10 cellular contexts compared by ENCODE assay signal in the genomic region with DNA sequence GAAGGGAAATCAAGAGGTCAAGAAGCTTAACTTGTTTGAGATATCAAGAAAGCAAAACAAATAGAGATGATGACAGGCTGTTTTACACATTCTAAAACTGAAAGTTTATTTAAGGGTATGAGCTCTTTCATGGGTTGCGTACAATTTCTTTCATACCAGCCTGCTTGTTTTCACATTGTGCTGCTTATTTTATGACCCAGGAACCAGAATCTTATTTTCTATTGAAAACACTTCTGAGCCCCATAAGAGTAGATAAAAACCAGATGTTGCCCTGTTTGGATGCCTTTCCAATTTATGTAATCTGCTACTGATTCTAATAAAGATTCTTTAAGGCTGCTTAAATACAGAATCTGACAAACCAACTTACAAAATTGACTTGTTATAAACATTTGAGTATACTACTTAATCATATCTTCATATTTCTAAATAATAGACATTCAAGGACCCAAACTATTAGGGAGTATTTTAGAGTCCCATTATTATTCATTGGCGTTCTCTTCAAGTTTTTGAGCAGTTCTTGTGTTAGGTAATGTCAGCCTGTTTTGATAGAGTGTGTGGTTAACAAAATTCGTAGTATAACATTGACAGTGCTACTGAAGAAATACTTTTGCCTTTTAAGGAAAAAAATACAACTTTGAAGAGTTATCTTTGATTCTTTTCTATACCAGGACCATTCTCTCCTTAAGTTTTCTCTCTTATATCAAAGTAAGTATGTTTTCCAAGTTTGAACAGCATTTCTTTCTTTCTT.
DNase-seq lines count a peak whose midpoint lies in the region; ATAC-seq and TF ChIP-seq lines count a peak whose summit lies in the region.
"Had no signal": no experiment of that assay in that cellular context is flagged by ENCODE, and none has a peak within 500 bp of the region (broad histone marks: within the 10 kb centered on the region; RNA-seq: fewer than 3 reads in every experiment).

No MANE protein-coding gene starts in this region.

- no peaks in the 10 kb centered on the region for H3K9me2 ChIP-seq in GM23248 (ENCODE audit: insufficient read depth)

- H3K79me1 ChIP-seq in mesenchymal stem cell (replicated peaks; ENCODE audit: low read length, poor library complexity, severe bottlenecking) (peaks cover 13% of the 10 kb centered on the region), trophoblast cell (ENCODE audit: low read length) (peaks cover 2% of the 10 kb centered on the region)

- no peak overlapping the region for H3K18ac ChIP-seq in mesenchymal stem cell (ENCODE audit: low read depth in 1 of 2, low read length in 2 of 2)
- H3K18ac ChIP-seq in trophoblast cell (ENCODE audit: low read length): no peak overlapping the region

- H2BK5ac ChIP-seq in mesenchymal stem cell (ENCODE audit: low read depth, low read length, poor library complexity, severe bottlenecking) (no peak overlapping the region), trophoblast cell (ENCODE audit: low read depth, low read length, poor library complexity) (no peak overlapping the region)

- peaks cover 4% of the 10 kb centered on the region for H3K36me3 Mint-ChIP-seq in activated T-helper 17 cell treated with anti-CD3 and anti-CD28 coated beads, Interleukin-2, amount 50 U/mL, for 72 hours (ENCODE audit: low read depth)
- H3K36me3 Mint-ChIP-seq in progenitor cell of endocrine pancreas (ENCODE audit: insufficient read depth): peaks cover 3% of the 10 kb centered on the region

- no peak overlapping the region for H4K8ac ChIP-seq in mesenchymal stem cell (ENCODE audit: low read length)
- no peak overlapping the region for H4K8ac ChIP-seq in trophoblast cell (ENCODE audit: low read depth, low read length)

- H2AFZ ChIP-seq in GM23248 (no peak overlapping the region), mesenchymal stem cell (ENCODE audit: low read depth, low read length) (no peak overlapping the region), trophoblast cell (ENCODE audit: insufficient read depth, low read length, poor library complexity) (no peak overlapping the region)

- H3K27me3 Mint-ChIP-seq in activated T-helper 17 cell treated with anti-CD3 and anti-CD28 coated beads, Interleukin-2, amount 50 U/mL, for 72 hours: no peaks in the 10 kb centered on the region
- H3K27me3 Mint-ChIP-seq in progenitor cell of endocrine pancreas: no peaks in the 10 kb centered on the region

- no peak overlapping the region for H4K12ac ChIP-seq in trophoblast cell (ENCODE audit: low read depth, low read length)

- no peak overlapping the region for H2BK12ac ChIP-seq in mesenchymal stem cell (ENCODE audit: low read length in 2 of 2)
- H2BK12ac ChIP-seq in trophoblast cell (ENCODE audit: low read length): no peak overlapping the region

- H3K36me3 ChIP-seq in GM23248 (ENCODE audit: low read depth): 0 out of 2 replicates have a peak, but pooled peaks cover 4% of the 10 kb centered on the region
- H3K36me3 ChIP-seq in mesenchymal stem cell (ENCODE audit: control insufficient read depth in 1 of 2, insufficient read depth in 2 of 2, low read depth in 1 of 2, low read length in 2 of 2): peaks cover 5 to 14% of the 10 kb centered on the region in 2 experiments
- H3K36me3 ChIP-seq in trophoblast cell (ENCODE audit: control insufficient read depth in 1 of 2, insufficient read depth in 2 of 2, low read length in 2 of 2): peaks cover 3 to 5% of the 10 kb centered on the region in 2 experiments

- H2BK120ac ChIP-seq in mesenchymal stem cell (ENCODE audit: low read depth, low read length): no peak overlapping the region
- no peak overlapping the region for H2BK120ac ChIP-seq in trophoblast cell (ENCODE audit: insufficient read depth, low read length, poor library complexity)

- TF ChIP-seq CTCF in progenitor cell of endocrine pancreas (IDR thresholded peaks at IDR 0.05; ENCODE audit: unreplicated experiment): no peak

- H2AK5ac ChIP-seq in mesenchymal stem cell (ENCODE audit: low read length, severe bottlenecking) (no peak overlapping the region), trophoblast cell (ENCODE audit: low read length) (no peak overlapping the region)

- ATAC-seq in activated T-helper 17 cell treated with anti-CD3 and anti-CD28 coated beads, Interleukin-2, amount 50 U/mL, for 72 hours (replicated peaks): peak; percentile 23

- H3K79me2 ChIP-seq in GM23248 (ENCODE audit: insufficient read depth) (peaks cover 92% of the 10 kb centered on the region), trophoblast cell (ENCODE audit: control insufficient read depth, insufficient read depth, low read length, poor library complexity) (no peaks in the 10 kb centered on the region)

- H3K4me2 ChIP-seq in GM23248 (ENCODE audit: unreplicated experiment): peak overlapping the region; percentile 52
- H3K4me2 ChIP-seq in mesenchymal stem cell (ENCODE audit: low read length, poor library complexity, severe bottlenecking): no peak overlapping the region
- H3K4me2 ChIP-seq in trophoblast cell (ENCODE audit: low read length): no peak overlapping the region

- no peak overlapping the region for H3K27ac Mint-ChIP-seq in activated T-helper 17 cell treated with anti-CD3 and anti-CD28 coated beads, Interleukin-2, amount 50 U/mL, for 72 hours
- no peak overlapping the region for H3K27ac Mint-ChIP-seq in progenitor cell of endocrine pancreas

- H3K4me1 ChIP-seq in GM23248 (ENCODE audit: insufficient read depth) (peaks cover 32% of the 10 kb centered on the region), mesenchymal stem cell (ENCODE audit: control insufficient read depth, insufficient read depth, low read depth, low read length) (peaks cover 4% of the 10 kb centered on the region), trophoblast cell (ENCODE audit: control insufficient read depth in 1 of 2, insufficient read depth in 2 of 2, low read length in 2 of 2) (peaks cover 2 to 6% of the 10 kb centered on the region in 2 experiments)

- H4K91ac ChIP-seq in mesenchymal stem cell (ENCODE audit: low read length) (no peak overlapping the region), trophoblast cell (ENCODE audit: low read depth, low read length) (no peak overlapping the region)

- H3K27me3 ChIP-seq in GM23248 (replicated peaks; ENCODE audit: insufficient read depth) (no peaks in the 10 kb centered on the region), mesenchymal stem cell (ENCODE audit: control insufficient read depth in 1 of 2, insufficient read depth in 1 of 2, low read length in 2 of 2) (no peaks in the 10 kb centered on the region), trophoblast cell (ENCODE audit: insufficient read depth, low read length) (no peaks in the 10 kb centered on the region)

- H3K4ac ChIP-seq in mesenchymal stem cell (ENCODE audit: low read depth in 1 of 2, low read length in 2 of 2) (no peak overlapping the region), trophoblast cell (ENCODE audit: low read depth, low read length) (no peak overlapping the region)

- WGBS in GM23248 (ENCODE audit: low coverage in 1 of 2, low lambda C conversion rate in 2 of 2, missing lambda C conversion rate in 2 of 2), 2 experiments: 27 to 36% methylated on average over 3 of the region's 3 CpGs
- WGBS in mesenchymal stem cell: 58% methylated on average over 3 of the region's 3 CpGs
- WGBS in trophoblast cell (ENCODE audit: extremely low coverage, insufficient coverage, insufficient read length): no CpG with 5 or more reads among the region's 3 CpGs

- H3K4me3 ChIP-seq in GM23248 (no peak overlapping the region), mesenchymal stem cell (ENCODE audit: insufficient read depth in 1 of 2, low read depth in 1 of 2, low read length in 2 of 2) (peak overlapping the region in 1 of 2 experiments; percentile 50), trophoblast cell (ENCODE audit: low read depth, low read length) (no peak overlapping the region)

- in situ Hi-C loops in GM23248 (cut with MboI): no loop called here

- no peaks in the 10 kb centered on the region for H3K9me3 ChIP-seq in GM23248 (ENCODE audit: low read depth)
- H3K9me3 ChIP-seq in mesenchymal stem cell (ENCODE audit: control insufficient read depth, low read length): no peaks in the 10 kb centered on the region
- no peaks in the 10 kb centered on the region for H3K9me3 ChIP-seq in trophoblast cell (ENCODE audit: insufficient read depth, low read depth, low read length)

- H3K9ac ChIP-seq in GM23248 (no peak overlapping the region), mesenchymal stem cell (ENCODE audit: low read length) (peak overlapping the region; percentile 78), trophoblast cell (ENCODE audit: low read length) (no peak overlapping the region)

- intact Hi-C loops in posterior vena cava (cut with DNase I): no loop called here

- no peak overlapping the region for H3K4me3 Mint-ChIP-seq in activated T-helper 17 cell treated with anti-CD3 and anti-CD28 coated beads, Interleukin-2, amount 50 U/mL, for 72 hours
- no peak overlapping the region for H3K4me3 Mint-ChIP-seq in progenitor cell of endocrine pancreas (ENCODE audit: low read depth)

- no peak overlapping the region for H2BK15ac ChIP-seq in mesenchymal stem cell (ENCODE audit: low read depth, poor library complexity, severe bottlenecking)

- DNase-seq in GM04503 (ENCODE audit: low read depth) (peak; percentile 44), GM23248 (peak; percentile 44), mesenchymal stem cell (peak; percentile 51), progenitor cell of endocrine pancreas (ENCODE audit: low spot score, unreplicated experiment) (no peak), trophoblast cell (no peak), posterior vena cava (ENCODE audit: low spot score) (no peak), NCI-H748 (lab: John Stamatoyannopoulos, UW; ENCODE audit: unreplicated experiment) (no peak)
- DNase-seq: activated gamma-delta T cell treated with Interleukin-2 at 50 U/mL for 16 hours had no signal

- no peaks in the 10 kb centered on the region for H4K20me1 ChIP-seq in GM23248 (ENCODE audit: insufficient read depth)

- no peaks in the 10 kb centered on the region for H3K9me3 Mint-ChIP-seq in activated T-helper 17 cell treated with anti-CD3 and anti-CD28 coated beads, Interleukin-2, amount 50 U/mL, for 72 hours
- no peaks in the 10 kb centered on the region for H3K9me3 Mint-ChIP-seq in progenitor cell of endocrine pancreas (ENCODE audit: low read depth)

- H3K14ac ChIP-seq in mesenchymal stem cell (ENCODE audit: low read length in 2 of 2) (no peak overlapping the region), trophoblast cell (ENCODE audit: low read length) (no peak overlapping the region)

- H3F3A ChIP-seq in GM23248 (ENCODE audit: insufficient read depth): peaks cover 42% of the 10 kb centered on the region

- H3K4me1 Mint-ChIP-seq in activated T-helper 17 cell treated with anti-CD3 and anti-CD28 coated beads, Interleukin-2, amount 50 U/mL, for 72 hours: no peaks in the 10 kb centered on the region
- peaks cover 16% of the 10 kb centered on the region for H3K4me1 Mint-ChIP-seq in progenitor cell of endocrine pancreas (ENCODE audit: low read depth)

- H3K27ac ChIP-seq in GM23248 (peak overlapping the region; percentile 28), mesenchymal stem cell (ENCODE audit: low read length, poor library complexity, severe bottlenecking) (peak overlapping the region; percentile 45), trophoblast cell (ENCODE audit: low read depth, low read length) (no peak overlapping the region)
- H3K27ac ChIP-seq: HL-60 had no signal

- H3K23ac ChIP-seq in mesenchymal stem cell (ENCODE audit: low read length in 2 of 2) (no peak overlapping the region), trophoblast cell (ENCODE audit: low read length) (no peak overlapping the region)

Comparison
In these comparisons a context has a peak if more than half of its experiments do, and no peak if none do; other contexts are left out.
1. DNase-seq: peak in GM04503 (single experiment), GM23248 (single experiment) and mesenchymal stem cell (single experiment); none in progenitor cell of endocrine pancreas (single experiment), trophoblast cell (0 of 2), posterior vena cava (single experiment) and NCI-H748 (single experiment).